ENCODE assay signal across 18 cellular contexts in the genomic region with DNA sequence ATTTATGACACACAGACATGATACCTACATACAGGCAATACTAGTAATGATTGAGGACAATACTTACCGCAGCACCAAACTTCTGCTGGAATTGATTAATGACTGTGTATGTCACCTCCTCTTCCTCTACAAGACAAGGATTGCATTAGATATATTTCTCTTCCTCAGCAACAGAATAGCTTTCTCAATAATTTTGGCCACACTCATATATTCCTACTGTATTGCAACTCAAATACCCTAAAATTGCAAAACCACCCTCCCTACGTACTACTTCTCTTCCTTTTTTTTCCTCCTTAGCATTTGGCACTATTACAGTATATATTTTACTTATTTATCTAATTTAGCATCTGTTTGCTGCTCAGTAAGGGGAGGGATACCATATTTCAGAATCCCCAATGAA. TPM values are rescaled to one million over a fixed set of nuclear protein-coding genes. Genes with fewer than 3 reads are reported as not detected.
DNase-seq lines count a peak whose midpoint lies in the region; ATAC-seq and TF ChIP-seq lines count a peak whose summit lies in the region.
"Had no signal": no experiment of that assay in that cellular context is flagged by ENCODE, and none has a peak within 500 bp of the region (broad histone marks: within the 10 kb centered on the region; RNA-seq: fewer than 3 reads in every experiment).

No MANE protein-coding gene starts in this region.

- H3K4me1 ChIP-seq in lower lobe of right lung (no peaks in the 10 kb centered on the region), right lobe of liver (no peaks in the 10 kb centered on the region)

- TF ChIP-seq CTCF in NB4 (IDR thresholded peaks at IDR 0.05; ENCODE audit: low read depth, low read length) (no peak), lower lobe of right lung (IDR thresholded peaks at IDR 0.05) (no peak), right lobe of liver (IDR thresholded peaks at IDR 0.05) (no peak)

- DNase-seq in CD1c-positive myeloid dendritic cell (ENCODE audit: extremely low spot score) (peak; percentile 59), NB4 (ENCODE audit: low read depth) (peak; percentile 76), SKM-1 (lab: John Stamatoyannopoulos, UW; ENCODE audit: unreplicated experiment) (peak; percentile 90), lower lobe of right lung (no peak), right lobe of liver (no peak), cerebellar cortex (ENCODE audit: low spot score) (no peak), NCI-H1417 treated with DMSO at 0.1 percent for 48 hours (lab: John Stamatoyannopoulos, UW) (no peak)
- DNase-seq: DND-41, H9, NCI-H187, NCI-H2107, NCI-H2227 treated with DMSO at 0.1 percent for 48 hours, NCI-H510A treated with DMSO at 0.1 percent for 48 hours, NCI-H774 had no signal

- H3K9me3 ChIP-seq in lower lobe of right lung (no peaks in the 10 kb centered on the region), right lobe of liver (no peaks in the 10 kb centered on the region)
- H3K9me3 ChIP-seq: BLaER1 treated with 17β-estradiol and CSF1 and Interleukin-3, amounts not matched to agents 10 nM and 100 nM had no signal

- 57% methylated on average over 2 of the region's 2 CpGs for WGBS in right lobe of liver (ENCODE audit: insufficient coverage, low coverage, low lambda C conversion rate, missing lambda C conversion rate)

- H3K36me3 ChIP-seq in lower lobe of right lung (no peaks in the 10 kb centered on the region), right lobe of liver (no peaks in the 10 kb centered on the region)
- H3K36me3 ChIP-seq: BLaER1 treated with 17β-estradiol and CSF1 and Interleukin-3, amounts not matched to agents 10 nM and 100 nM had no signal

- H3K27ac ChIP-seq in lower lobe of right lung (no peak overlapping the region), right lobe of liver (no peak overlapping the region)
- H3K27ac ChIP-seq: BLaER1 treated with 17β-estradiol and CSF1 and Interleukin-3, amounts not matched to agents 10 nM and 100 nM had no signal

- intact Hi-C loops in lower lobe of right lung (cut with DNase I) = no loop called here
- intact Hi-C loops in right lobe of liver (cut with DNase I) = no loop called here

- TF ChIP-seq POLR2A in NB4 (IDR thresholded peaks at IDR 0.05; ENCODE audit: extremely low read depth, insufficient read length) (no peak), right lobe of liver (IDR thresholded peaks at IDR 0.05) (no peak)

- ATAC-seq in lower lobe of right lung (peak; percentile 23 to 61), GM21786 (IDR thresholded peaks at IDR 0.05; ENCODE audit: unreplicated experiment) (no peak), right lobe of liver (no peak)

- H3K4me3 ChIP-seq in NB4 (ENCODE audit: low read depth, low read length) (no peak overlapping the region), lower lobe of right lung (no peak overlapping the region), right lobe of liver (no peak overlapping the region)
- H3K4me3 ChIP-seq: BLaER1 treated with 17β-estradiol and CSF1 and Interleukin-3, amounts not matched to agents 10 nM and 100 nM had no signal

- H3K27me3 ChIP-seq in lower lobe of right lung (ENCODE audit: low read depth) (peaks cover 6% of the 10 kb centered on the region), right lobe of liver (no peaks in the 10 kb centered on the region)
- H3K27me3 ChIP-seq: BLaER1 treated with 17β-estradiol and CSF1 and Interleukin-3, amounts not matched to agents 10 nM and 100 nM had no signal

RNA-seq across cellular contexts. Expression of gene EXD1, which starts 14.8 kb away (rescaled TPM):
- total RNA-seq in lower lobe of right lung = not detected
- total RNA-seq in right lobe of liver = under 1 TPM in 1 of 6 experiments, not detected in 5; 0.22 TPM
- total RNA-seq: H9, HT1080, SK-MEL-5 had no signal

RNA-seq across cellular contexts. Expression of gene CHP1, which starts 15.4 kb away (rescaled TPM):
- total RNA-seq in lower lobe of right lung (159 TPM), right lobe of liver (100 to 1,000 TPM; 137 to 270 (median 205) TPM)

Comparison
In these comparisons a context has a peak if more than half of its experiments do, and no peak if none do; other contexts are left out.
1. DNase-seq: peak in CD1c-positive myeloid dendritic cell (single experiment), NB4 (single experiment) and SKM-1 (single experiment); none in lower lobe of right lung (single experiment), right lobe of liver (0 of 3), cerebellar cortex (single experiment) and NCI-H1417 treated with DMSO at 0.1 percent for 48 hours (single experiment).
2. ATAC-seq: peak in lower lobe of right lung (2 of 2); none in GM21786 (single experiment) and right lobe of liver (0 of 4).